ENCODE assay signal across 13 cellular contexts in the genomic region with DNA sequence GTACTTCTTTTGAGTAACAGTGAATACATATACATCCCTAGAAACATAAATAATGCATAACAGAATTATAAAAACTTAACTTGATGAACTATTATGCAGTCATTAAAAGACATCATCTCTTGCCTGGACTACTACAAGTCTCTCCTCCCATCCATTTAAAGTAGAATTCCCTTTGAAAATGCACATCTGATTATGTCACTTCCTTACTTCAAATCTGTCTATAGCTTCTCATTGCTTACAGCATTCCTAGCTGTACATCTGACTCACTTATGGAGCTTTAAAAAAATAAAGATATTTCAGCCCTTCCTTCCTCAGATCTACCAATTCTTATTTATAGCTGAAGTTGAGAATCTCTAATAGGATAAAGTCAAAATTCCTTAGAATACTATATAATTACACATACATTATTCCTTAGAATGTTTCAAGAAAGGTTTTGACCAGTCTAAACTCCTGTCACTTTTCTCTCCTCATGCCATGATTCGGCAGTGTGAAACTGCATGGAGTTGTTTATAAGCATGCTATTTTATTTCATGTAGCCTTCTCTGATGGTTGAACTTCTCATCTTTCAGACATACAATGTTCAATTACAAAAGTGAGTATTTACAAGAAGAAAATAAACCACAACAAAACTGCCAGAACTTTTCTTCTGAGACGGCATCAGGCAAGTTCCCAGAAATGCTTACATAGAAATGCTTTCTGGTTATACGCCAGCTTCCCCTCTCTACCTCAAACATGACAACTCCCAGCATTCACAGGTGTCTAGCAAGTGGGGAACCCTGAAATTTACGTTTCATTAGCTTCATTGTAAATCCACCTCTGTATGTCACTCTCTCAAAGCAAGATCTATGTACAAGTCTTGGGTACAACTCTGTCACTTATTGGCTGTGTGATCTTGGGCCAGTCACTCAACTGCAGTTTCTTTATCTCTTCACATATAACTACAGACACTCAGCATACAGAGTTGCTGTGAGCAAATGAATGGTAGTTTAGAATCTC. TPM values are rescaled to one million over a fixed set of nuclear protein-coding genes. Genes with fewer than 3 reads are reported as not detected.
DNase-seq lines count a peak whose midpoint lies in the region; ATAC-seq, FAIRE-seq and TF ChIP-seq lines count a peak whose summit lies in the region.
"Had no signal": no experiment of that assay in that cellular context is flagged by ENCODE, and none has a peak within 500 bp of the region (broad histone marks: within the 10 kb centered on the region; RNA-seq: fewer than 3 reads in every experiment).

No MANE protein-coding gene starts in this region.

- peaks cover 6% of the 10 kb centered on the region for H4K20me1 ChIP-seq in osteoblast (ENCODE audit: insufficient read depth, low read length)

- FAIRE-seq in bronchial epithelial cell (lab: Jason Lieb, UNC), result no peak

- ATAC-seq in GM21717 (IDR thresholded peaks at IDR 0.05; ENCODE audit: unreplicated experiment) (peak; percentile 58), GM21447 (IDR thresholded peaks at IDR 0.05; ENCODE audit: unreplicated experiment) (no peak)

- peaks cover 60% of the 10 kb centered on the region for H3K79me2 ChIP-seq in osteoblast (ENCODE audit: insufficient read depth, low read length)

- H3K27ac ChIP-seq in osteoblast (ENCODE audit: low read depth, low read length), result peak overlapping the region; percentile 53
- H3K27ac ChIP-seq: thyroid gland had no signal

- H3K4me1 ChIP-seq in osteoblast (ENCODE audit: insufficient read depth, low read length), result peaks cover 3% of the 10 kb centered on the region
- H3K4me1 ChIP-seq: thyroid gland had no signal

- peak overlapping the region; percentile 30 for H3K4me2 ChIP-seq in osteoblast (ENCODE audit: insufficient read depth, low read length)

- peak; percentile 8 for DNase-seq in RPMI7951 (ENCODE audit: low read depth)
- peak; percentile 76 for DNase-seq in bronchial epithelial cell (ENCODE audit: low read depth)
- no peak for DNase-seq in osteoblast (ENCODE audit: insufficient read length, low spot score, missing footprints)
- DNase-seq in NCI-H146 treated with DMSO at 0.1 percent for 48 hours (lab: John Stamatoyannopoulos, UW; ENCODE audit: unreplicated experiment), result no peak
- DNase-seq in Ammon's horn (ENCODE audit: low spot score), result no peak
- DNase-seq: DMS79, hippocampal formation, NCI-H2227 treated with DMSO at 0.1 percent for 48 hours, Right ventricle myocardium superior, thyroid gland had no signal

- no peak overlapping the region for H2AFZ ChIP-seq in osteoblast (ENCODE audit: low read length)

- no peaks in the 10 kb centered on the region for H3K9me3 ChIP-seq in osteoblast (ENCODE audit: low read depth, low read length)
- H3K9me3 ChIP-seq: thyroid gland had no signal

- no peaks in the 10 kb centered on the region for H3K27me3 ChIP-seq in bronchial epithelial cell (ENCODE audit: control insufficient read depth, insufficient read depth, low read length)
- H3K27me3 ChIP-seq in osteoblast (ENCODE audit: insufficient read depth, low read length), result no peaks in the 10 kb centered on the region
- H3K27me3 ChIP-seq: thyroid gland had no signal

- no peak overlapping the region for H3K4me3 ChIP-seq in bronchial epithelial cell (ENCODE audit: low read depth, low read length)
- no peak overlapping the region for H3K4me3 ChIP-seq in osteoblast (ENCODE audit: insufficient read depth, low read length)
- H3K4me3 ChIP-seq: thyroid gland had no signal

- H3K36me3 ChIP-seq in bronchial epithelial cell (ENCODE audit: control insufficient read depth, insufficient read depth, low read length) (peaks cover 2% of the 10 kb centered on the region), osteoblast (ENCODE audit: insufficient read depth, low read length) (peaks cover 2% of the 10 kb centered on the region)
- H3K36me3 ChIP-seq: thyroid gland had no signal

- TF ChIP-seq CTCF in bronchial epithelial cell (IDR thresholded peaks at IDR 0.05; ENCODE audit: insufficient read depth, low read length, severe bottlenecking) (no peak), osteoblast (IDR thresholded peaks at IDR 0.05; ENCODE audit: extremely low read depth, low read depth, low read length) (no peak)

RNA-seq across cellular contexts. Expression of gene HDGFL3, which starts 42.9 kb away (rescaled TPM):
- 29.3 and 33.3 TPM in 2 replicates for total RNA-seq in RPMI7951 (2014; rRNA removed; shearing (Covaris generic))
- 28.7 and 39.8 TPM in 2 replicates for total RNA-seq in bronchial epithelial cell
- 27.5 and 42.4 TPM in 2 replicates for total RNA-seq in osteoblast

RNA-seq across cellular contexts. Expression of gene TM6SF1, which starts 57.3 kb away (rescaled TPM):
- total RNA-seq in RPMI7951 (2014; rRNA removed; shearing (Covaris generic)), result 0.10 TPM in 1 of 2 replicates, not detected in the other
- total RNA-seq in bronchial epithelial cell (2.6 and 3.1 TPM in 2 replicates), osteoblast (0.29 and 0.36 TPM in 2 replicates)
- total RNA-seq: renal cortical epithelial cell had no signal

Comparison
In these comparisons a context has a peak if more than half of its experiments do, and no peak if none do; other contexts are left out.
1. DNase-seq: peak in RPMI7951 (single experiment) and bronchial epithelial cell (single experiment); none in osteoblast (single experiment), NCI-H146 treated with DMSO at 0.1 percent for 48 hours (single experiment) and Ammon's horn (single experiment).